ENCODE assay signal across 8 cellular contexts in genomic region chr22:37212174-37212906, GRCh38. TPM values are rescaled to one million over a fixed set of nuclear protein-coding genes. Genes with fewer than 3 reads are reported as not detected.
DNase-seq lines count a peak whose midpoint lies in the region; ATAC-seq and TF ChIP-seq lines count a peak whose summit lies in the region.

TSS of gene SSTR3 (minus strand) at chr22:37212477. CDS start at chr22:37207803, 4,674 bp downstream.

- H3K4me2 ChIP-seq in smooth muscle cell = no peak within 1 kb of the TSS

- no peak within 1 kb of the TSS for H3K4me3 Mint-ChIP-seq in endodermal cell

- H3K4me1 ChIP-seq in endodermal cell (ENCODE audit: control insufficient read depth, insufficient read depth, low read length) (no peaks in the 10 kb centered on the region), smooth muscle cell (ENCODE audit: low read depth) (no peaks in the 10 kb centered on the region)

- TF ChIP-seq POLR2A in lower leg skin (IDR thresholded peaks at IDR 0.05) = no peak

- H3K27ac ChIP-seq in endodermal cell (ENCODE audit: low read depth, low read length) (peak within 1 kb of the TSS; percentile 7), smooth muscle cell (ENCODE audit: low read depth) (no peak within 1 kb of the TSS)

- H3K9me3 ChIP-seq in endodermal cell (ENCODE audit: control insufficient read depth, low read length) = no peaks in the 10 kb centered on the region
- no peaks in the 10 kb centered on the region for H3K9me3 ChIP-seq in smooth muscle cell (replicated peaks; ENCODE audit: low read depth)

- peaks cover 5% of the 10 kb centered on the region for H3K4me1 Mint-ChIP-seq in endodermal cell

- H3K27me3 Mint-ChIP-seq in endodermal cell (ENCODE audit: insufficient read depth) = peaks cover 9% of the 10 kb centered on the region

- intact Hi-C loops in lower leg skin (cut with DNase I; ENCODE audit: low total_unique reads) = no loop called here

- WGBS in endodermal cell (ENCODE audit: insufficient coverage in 1 of 2, insufficient read length in 1 of 2), 2 experiments = 32 to 40% methylated on average over 18 to 23 of the region's 23 CpGs
- WGBS in smooth muscle cell (ENCODE audit: low lambda C conversion rate) = 52% methylated on average over 15 of the region's 23 CpGs
- 19 to 22% methylated on average over 23 of the region's 23 CpGs for WGBS in lower leg skin, 2 donors

- peak; percentile 45 for ATAC-seq in omental fat pad (ENCODE audit: low FRiP score)
- no peak for ATAC-seq in HG03521 (IDR thresholded peaks at IDR 0.05; ENCODE audit: unreplicated experiment)

- no peak within 1 kb of the TSS for H3K4me3 ChIP-seq in endodermal cell (ENCODE audit: low read length)
- H3K4me3 ChIP-seq in smooth muscle cell = no peak within 1 kb of the TSS
- H3K4me3 ChIP-seq in lower leg skin (ENCODE audit: low read depth, poor library complexity, severe bottlenecking) = no peak within 1 kb of the TSS

- no peaks in the 10 kb centered on the region for H3K36me3 Mint-ChIP-seq in endodermal cell (ENCODE audit: low read depth)

- H3K79me2 ChIP-seq in smooth muscle cell (ENCODE audit: low read depth) = no peaks in the 10 kb centered on the region

- H2AFZ ChIP-seq in smooth muscle cell (ENCODE audit: low read depth) = no peak within 1 kb of the TSS

- DNase-seq in DMS79 treated with DMSO at 0.1 percent for 48 hours (lab: John Stamatoyannopoulos, UW) (peak; percentile 64), DMS79 (lab: John Stamatoyannopoulos, UW) (no peak), NCI-H524 (lab: John Stamatoyannopoulos, UW) (peak; percentile 52 to 70), endodermal cell (peak; percentile 73), omental fat pad (ENCODE audit: low spot score) (no peak), smooth muscle cell (lab: John Stamatoyannopoulos, UW; ENCODE audit: unreplicated experiment) (no peak), lower leg skin (ENCODE audit: low spot score in 2 of 2) (no peak)

- H3K27me3 ChIP-seq in endodermal cell (ENCODE audit: control insufficient read depth, insufficient read depth, low read length, poor library complexity, severe bottlenecking) (no peaks in the 10 kb centered on the region), smooth muscle cell (ENCODE audit: low read depth) (no peaks in the 10 kb centered on the region)

- H3F3A ChIP-seq in smooth muscle cell (ENCODE audit: low read depth) = no peaks in the 10 kb centered on the region

- H3K27ac Mint-ChIP-seq in endodermal cell = no peak within 1 kb of the TSS

- H3K9ac ChIP-seq in endodermal cell (ENCODE audit: extremely low read depth, low read length, poor library complexity, severe bottlenecking) (no peak within 1 kb of the TSS), smooth muscle cell (ENCODE audit: low read depth) (no peak within 1 kb of the TSS)

- H3K36me3 ChIP-seq in endodermal cell (ENCODE audit: control insufficient read depth, insufficient read depth, low read length) = no peaks in the 10 kb centered on the region
- H3K36me3 ChIP-seq in smooth muscle cell (ENCODE audit: low read depth) = no peaks in the 10 kb centered on the region

- no peak for TF ChIP-seq CTCF in endodermal cell (conservative IDR thresholded peaks at IDR 0.05)
- no peak for TF ChIP-seq CTCF in omental fat pad (IDR thresholded peaks at IDR 0.05)
- TF ChIP-seq CTCF in smooth muscle cell (IDR thresholded peaks at IDR 0.05; ENCODE audit: borderline replicate concordance, insufficient read depth, poor library complexity, severe bottlenecking) = no peak
- no peak for TF ChIP-seq CTCF in lower leg skin (IDR thresholded peaks at IDR 0.05)

- H4K20me1 ChIP-seq in smooth muscle cell (ENCODE audit: low read depth) = no peaks in the 10 kb centered on the region

- H3K9me3 Mint-ChIP-seq in endodermal cell = no peaks in the 10 kb centered on the region

RNA-seq across cellular contexts. Expression of gene SSTR3, which starts in this region (rescaled TPM):
- total RNA-seq in endodermal cell = under 1 TPM; 0.11 to 0.20 TPM
- polyA plus RNA-seq in endodermal cell (2013, experiment 1 of 2) = 0.14 TPM
- polyA plus RNA-seq in endodermal cell (2013, experiment 2 of 2) = 0.12 TPM
- total RNA-seq in omental fat pad = under 1 TPM in 2 of 4 donors, not detected in 2; 0.12 to 0.28 TPM
- not detected in 2 replicates for total RNA-seq in smooth muscle cell
- polyA plus RNA-seq in smooth muscle cell = not detected in 2 replicates
- not detected for total RNA-seq in lower leg skin

Comparison
In these comparisons a context has a peak if more than half of its experiments do, and no peak if none do; other contexts are left out.
1. DNase-seq: peak in DMS79 treated with DMSO at 0.1 percent for 48 hours (single experiment) and NCI-H524 (2 of 2); none in DMS79 (single experiment), omental fat pad (single experiment), smooth muscle cell (single experiment) and lower leg skin (0 of 2).
2. Peak in DNase-seq and H3K27ac ChIP-seq in endodermal cell; RNA of the gene not detected or under 1 TPM.
3. Peak in ATAC-seq in omental fat pad; RNA of the gene not detected or under 1 TPM.